25 cellular contexts compared by ENCODE assay signal in genomic region chr2:3655871-3656761, GRCh38. TPM values are rescaled to one million over a fixed set of nuclear protein-coding genes. Genes with fewer than 3 reads are reported as not detected.
DNase-seq lines count a peak whose midpoint lies in the region; ATAC-seq, FAIRE-seq and TF ChIP-seq lines count a peak whose summit lies in the region.
"Had no signal": no experiment of that assay in that cellular context is flagged by ENCODE, and none has a peak within 500 bp of the region (broad histone marks: within the 10 kb centered on the region; RNA-seq: fewer than 3 reads in every experiment).

No MANE protein-coding gene starts in this region.

- H3F3A ChIP-seq in OCI-LY1 (ENCODE audit: insufficient read depth, low read length) = peaks cover 8% of the 10 kb centered on the region

- DNase-seq in astrocyte (ENCODE audit: low read depth) (no peak), nephron progenitor cell (no peak), foreskin fibroblast (no peak), activated gamma-delta T cell (lab: John Stamatoyannopoulos, UW) (no peak), NCI-H2107 treated with DMSO at 0.1 percent for 48 hours (lab: John Stamatoyannopoulos, UW; ENCODE audit: unreplicated experiment) (no peak)
- DNase-seq: ACHN; AML-193; Caco-2; CD4-positive, alpha-beta T cell; DMS153; GDM1; GM23248; NCI-H1105 treated with DMSO at 0.1 percent for 48 hours; NCI-H1694; NCI-H2081 treated with DMSO at 0.1 percent for 48 hours; OCI-M1; SHP77 treated with DMSO at 0.1 percent for 48 hours had no signal

- H3K4me3 ChIP-seq in OCI-LY1 (ENCODE audit: low read depth, low read length, poor library complexity, severe bottlenecking) (peak overlapping the region; percentile 5), astrocyte (ENCODE audit: insufficient read depth, low read depth, low read length) (no peak overlapping the region), foreskin fibroblast (ENCODE audit: low read depth in 1 of 2, low read length in 2 of 2) (no peak overlapping the region)
- H3K4me3 ChIP-seq: GM23248 had no signal

- H3K9ac ChIP-seq in OCI-LY1 (ENCODE audit: low read length) (peak overlapping the region; percentile 82), astrocyte (ENCODE audit: low read length) (no peak overlapping the region)
- H3K9ac ChIP-seq: GM23248 had no signal

- FAIRE-seq in astrocyte (lab: Jason Lieb, UNC) = no peak
- FAIRE-seq: HTR-8/SVneo had no signal

- H3K9me3 ChIP-seq in OCI-LY1 (ENCODE audit: low read length) (no peaks in the 10 kb centered on the region), astrocyte (ENCODE audit: insufficient read depth, low read depth, low read length) (no peaks in the 10 kb centered on the region)
- H3K9me3 ChIP-seq: Caco-2 had no signal

- peaks cover 18% of the 10 kb centered on the region for H3K4me1 Mint-ChIP-seq in astrocyte (ENCODE audit: low read depth, unreplicated experiment)
- peaks cover 76% of the 10 kb centered on the region for H3K4me1 Mint-ChIP-seq in nephron progenitor cell
- peaks cover 39% of the 10 kb centered on the region for H3K4me1 Mint-ChIP-seq in stimulated activated memory B cell treated with anti-CD40 and anti-IgM and Interleukin-4, amounts not matched to agents 10 μg/mL and 1 μg/mL and 100 μg/mL, for 72 hours

- no peaks in the 10 kb centered on the region for H3K9me2 ChIP-seq in OCI-LY1 (ENCODE audit: low read depth, low read length)

- no peaks in the 10 kb centered on the region for H3K36me3 ChIP-seq in OCI-LY1 (ENCODE audit: insufficient read depth, low read length)
- H3K36me3 ChIP-seq in astrocyte (ENCODE audit: insufficient read depth, low read length) = no peaks in the 10 kb centered on the region

- H3K4me2 ChIP-seq in OCI-LY1 (ENCODE audit: low read length) (peak overlapping the region; percentile 45; the same call in 1 of the 2 replicates), astrocyte (ENCODE audit: low read length) (no peak overlapping the region)

- H2AFZ ChIP-seq in OCI-LY1 (ENCODE audit: low read length) = no peak overlapping the region
- H2AFZ ChIP-seq in astrocyte (ENCODE audit: low read depth, low read length) = no peak overlapping the region
- H2AFZ ChIP-seq: GM23248 had no signal

- TF ChIP-seq CTCF in OCI-LY1 (IDR thresholded peaks at IDR 0.05; ENCODE audit: low read length) = no peak
- no peak for TF ChIP-seq CTCF in astrocyte (IDR thresholded peaks at IDR 0.05; ENCODE audit: insufficient read depth, low read depth, low read length)
- TF ChIP-seq CTCF in nephron progenitor cell (IDR thresholded peaks at IDR 0.05) = no peak
- TF ChIP-seq CTCF in foreskin fibroblast (IDR thresholded peaks at IDR 0.05; ENCODE audit: low read depth, low read length) = no peak

- H3K4me1 ChIP-seq in OCI-LY1 (ENCODE audit: insufficient read depth, low read length, severe bottlenecking) (peaks cover 94% of the 10 kb centered on the region), astrocyte (ENCODE audit: insufficient read depth, low read length) (peaks cover 10% of the 10 kb centered on the region)

- H3K79me2 ChIP-seq in OCI-LY1 (ENCODE audit: insufficient read depth, low read length) (no peaks in the 10 kb centered on the region), astrocyte (ENCODE audit: insufficient read depth, low read length) (no peaks in the 10 kb centered on the region)

- H3K4me3 Mint-ChIP-seq in astrocyte (ENCODE audit: unreplicated experiment) = no peak overlapping the region
- H3K4me3 Mint-ChIP-seq in nephron progenitor cell = no peak overlapping the region
- no peak overlapping the region for H3K4me3 Mint-ChIP-seq in stimulated activated memory B cell treated with anti-CD40 and anti-IgM and Interleukin-4, amounts not matched to agents 10 μg/mL and 1 μg/mL and 100 μg/mL, for 72 hours
- H3K4me3 Mint-ChIP-seq: CD4-positive, alpha-beta T cell had no signal

- H3K36me3 Mint-ChIP-seq in astrocyte (ENCODE audit: low read depth, unreplicated experiment) (no peaks in the 10 kb centered on the region), nephron progenitor cell (ENCODE audit: low read depth) (no peaks in the 10 kb centered on the region)
- H3K36me3 Mint-ChIP-seq in stimulated activated memory B cell treated with anti-CD40 and anti-IgM and Interleukin-4, amounts not matched to agents 10 μg/mL and 1 μg/mL and 100 μg/mL, for 72 hours = no peaks in the 10 kb centered on the region

- ATAC-seq in stimulated activated memory B cell treated with anti-CD40 and anti-IgM and Interleukin-4, amounts not matched to agents 10 μg/mL and 1 μg/mL and 100 μg/mL, for 72 hours = no peak
- ATAC-seq: HCT116, SK-N-SH treated with all-trans-retinoic acid at 6 μM for 48 hours had no signal

- H3K27me3 ChIP-seq in OCI-LY1 (ENCODE audit: insufficient read depth, low read length) (no peaks in the 10 kb centered on the region), astrocyte (ENCODE audit: insufficient read depth, low read length) (peaks cover 5% of the 10 kb centered on the region)

- H3K27me3 Mint-ChIP-seq in astrocyte (ENCODE audit: low read depth, unreplicated experiment) (peaks cover 4% of the 10 kb centered on the region), nephron progenitor cell (ENCODE audit: low read depth, poor library complexity) (peaks cover 4% of the 10 kb centered on the region)
- H3K27me3 Mint-ChIP-seq in stimulated activated memory B cell treated with anti-CD40 and anti-IgM and Interleukin-4, amounts not matched to agents 10 μg/mL and 1 μg/mL and 100 μg/mL, for 72 hours = peaks cover 9% of the 10 kb centered on the region
- H3K27me3 Mint-ChIP-seq: CD4-positive, alpha-beta T cell had no signal

- H3K9me3 Mint-ChIP-seq in astrocyte (ENCODE audit: unreplicated experiment) = peaks cover 3% of the 10 kb centered on the region
- no peaks in the 10 kb centered on the region for H3K9me3 Mint-ChIP-seq in nephron progenitor cell
- peaks cover 3% of the 10 kb centered on the region for H3K9me3 Mint-ChIP-seq in stimulated activated memory B cell treated with anti-CD40 and anti-IgM and Interleukin-4, amounts not matched to agents 10 μg/mL and 1 μg/mL and 100 μg/mL, for 72 hours
- H3K9me3 Mint-ChIP-seq: CD4-positive, alpha-beta T cell had no signal

- H3K27ac ChIP-seq in OCI-LY1 (ENCODE audit: low read depth, low read length, poor library complexity, severe bottlenecking) = peak overlapping the region; percentile 99
- no peak overlapping the region for H3K27ac ChIP-seq in astrocyte (ENCODE audit: low read depth, low read length)
- H3K27ac ChIP-seq: GM23248 had no signal

- no peaks in the 10 kb centered on the region for H4K20me1 ChIP-seq in OCI-LY1 (ENCODE audit: insufficient read depth, low read length)
- H4K20me1 ChIP-seq in astrocyte (ENCODE audit: insufficient read depth, low read length) = no peaks in the 10 kb centered on the region

- H3K27ac Mint-ChIP-seq in astrocyte (ENCODE audit: unreplicated experiment) = peak overlapping the region; percentile 72
- H3K27ac Mint-ChIP-seq in nephron progenitor cell = peak overlapping the region; percentile 78
- H3K27ac Mint-ChIP-seq in stimulated activated memory B cell treated with anti-CD40 and anti-IgM and Interleukin-4, amounts not matched to agents 10 μg/mL and 1 μg/mL and 100 μg/mL, for 72 hours = peak overlapping the region; percentile 46
- H3K27ac Mint-ChIP-seq: CD4-positive, alpha-beta T cell had no signal

RNA-seq across cellular contexts. Expression of gene ALLC, which starts 1.9 kb away (rescaled TPM):
- total RNA-seq in astrocyte = not detected in 2 replicates
- total RNA-seq: Caco-2; CD4-positive, alpha-beta T cell; GM23248; NCI-H460; RPMI7951 had no signal

RNA-seq across cellular contexts. Expression of gene DCDC2C, which starts 47.3 kb away (rescaled TPM):
- total RNA-seq in astrocyte = not detected in 2 replicates
- total RNA-seq: Caco-2; CD4-positive, alpha-beta T cell; Daoy; GM23248; NCI-H460; RPMI7951 had no signal
